Comparison of ENCODE assay signal across 1 cellular context in genomic region chr1:27552911-27553420, GRCh38.
TF ChIP-seq lines count a peak whose summit lies in the region.

No MANE protein-coding gene starts in this region.

TF ChIP-seq in HCT116, 20 proteins besides CTCF, POLR2A, EP300 and RAD21:
- no peak for TF ChIP-seq CBX3 (IDR thresholded peaks at IDR 0.05; ENCODE audit: low read depth)
- TF ChIP-seq EZH2 (IDR thresholded peaks at IDR 0.05): no peak
- no peak for TF ChIP-seq YY1 (IDR thresholded peaks at IDR 0.05; ENCODE audit: extremely low read depth, insufficient replicate concordance, low read depth, low read length)
- no peak for TF ChIP-seq ELF1 (IDR thresholded peaks at IDR 0.05; ENCODE audit: borderline replicate concordance, low read depth)
- no peak for TF ChIP-seq SIN3A (IDR thresholded peaks at IDR 0.05; ENCODE audit: low read depth)
- no peak for TF ChIP-seq EZH2phosphoT487 (IDR thresholded peaks at IDR 0.05; ENCODE audit: borderline replicate concordance)
- no peak for TF ChIP-seq SP1 (IDR thresholded peaks at IDR 0.05; ENCODE audit: low read depth)
- TF ChIP-seq ZFX (IDR thresholded peaks at IDR 0.05): no peak
- TF ChIP-seq ZNF274 (IDR thresholded peaks at IDR 0.05; ENCODE audit: low read depth, low read length): no peak
- TF ChIP-seq ZBTB33 (IDR thresholded peaks at IDR 0.05; ENCODE audit: extremely low read depth, insufficient replicate concordance, low read length): no peak
- TF ChIP-seq CEBPB (IDR thresholded peaks at IDR 0.05; ENCODE audit: low read depth): no peak
